ENCODE assay signal across 1 cellular context in the genomic region with DNA sequence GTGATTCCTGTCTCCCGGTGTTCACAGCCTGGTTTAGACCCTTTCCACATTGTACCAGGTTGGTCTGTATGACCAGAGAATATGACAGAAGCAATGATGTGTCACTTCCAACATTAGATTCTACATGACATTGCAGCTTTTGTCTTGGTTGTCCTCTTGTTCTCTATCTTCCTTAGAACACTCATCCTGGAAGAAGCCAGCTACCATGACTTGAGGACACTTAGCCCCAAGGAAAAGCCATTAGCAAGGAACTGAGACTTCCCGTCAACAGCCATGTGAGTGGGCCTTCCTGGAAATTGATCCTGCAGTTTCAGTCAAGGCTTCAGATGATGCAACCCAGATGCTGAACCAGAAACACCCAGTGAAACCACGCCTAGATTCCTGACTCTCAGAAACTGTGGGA.
A peak's percentile ranks its signal among the peaks of the same experiment; 100 is the strongest.
TF ChIP-seq lines count a peak whose summit lies in the region.

No MANE protein-coding gene starts in this region.

TF ChIP-seq in HepG2, 621 proteins besides CTCF, POLR2A, EP300 and RAD21 (continued from another document and continues in another):
- TF ChIP-seq, protein P1, sequence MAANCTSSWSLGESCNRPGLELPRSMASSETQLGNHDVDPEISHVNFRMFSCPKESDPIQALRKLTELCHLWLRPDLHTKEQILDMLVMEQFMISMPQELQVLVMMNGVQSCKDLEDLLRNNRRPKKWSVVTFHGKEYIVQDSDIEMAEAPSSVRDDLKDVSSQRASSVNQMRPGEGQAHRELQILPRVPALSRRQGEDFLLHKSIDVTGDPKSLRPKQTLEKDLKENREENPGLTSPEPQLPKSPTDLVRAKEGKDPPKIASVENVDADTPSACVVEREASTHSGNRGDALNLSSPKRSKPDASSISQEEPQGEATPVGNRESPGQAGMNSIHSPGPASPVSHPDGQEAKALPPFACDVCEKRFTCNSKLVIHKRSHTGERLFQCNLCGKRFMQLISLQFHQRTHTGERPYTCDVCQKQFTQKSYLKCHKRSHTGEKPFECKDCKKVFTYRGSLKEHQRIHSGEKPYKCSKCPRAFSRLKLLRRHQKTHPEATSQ (CRISPR knock-in tag; IDR thresholded peaks at IDR 0.05; ENCODE audit: borderline replicate concordance), result no peak
- no peak for TF ChIP-seq TEAD2 (CRISPR knock-in tag; IDR thresholded peaks at IDR 0.05)
- TF ChIP-seq ZNF556 (CRISPR knock-in tag; IDR thresholded peaks at IDR 0.05; ENCODE audit: borderline replicate concordance), result no peak
- no peak for TF ChIP-seq ADNP (CRISPR knock-in tag; IDR thresholded peaks at IDR 0.05)
- TF ChIP-seq FOSL1 (CRISPR knock-in tag; IDR thresholded peaks at IDR 0.05; ENCODE audit: borderline replicate concordance), result no peak
- TF ChIP-seq, protein P2, sequence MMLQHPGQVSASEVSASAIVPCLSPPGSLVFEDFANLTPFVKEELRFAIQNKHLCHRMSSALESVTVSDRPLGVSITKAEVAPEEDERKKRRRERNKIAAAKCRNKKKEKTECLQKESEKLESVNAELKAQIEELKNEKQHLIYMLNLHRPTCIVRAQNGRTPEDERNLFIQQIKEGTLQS (CRISPR knock-in tag; IDR thresholded peaks at IDR 0.05), result peak; percentile 61; the same call in 1 of the 2 replicates
- TF ChIP-seq PRPF4 (IDR thresholded peaks at IDR 0.05; ENCODE audit: low read depth, low read length, poor library complexity, severe bottlenecking), result no peak
- no peak for TF ChIP-seq MIXL1 (CRISPR knock-in tag; IDR thresholded peaks at IDR 0.05)
- TF ChIP-seq, protein P3, sequence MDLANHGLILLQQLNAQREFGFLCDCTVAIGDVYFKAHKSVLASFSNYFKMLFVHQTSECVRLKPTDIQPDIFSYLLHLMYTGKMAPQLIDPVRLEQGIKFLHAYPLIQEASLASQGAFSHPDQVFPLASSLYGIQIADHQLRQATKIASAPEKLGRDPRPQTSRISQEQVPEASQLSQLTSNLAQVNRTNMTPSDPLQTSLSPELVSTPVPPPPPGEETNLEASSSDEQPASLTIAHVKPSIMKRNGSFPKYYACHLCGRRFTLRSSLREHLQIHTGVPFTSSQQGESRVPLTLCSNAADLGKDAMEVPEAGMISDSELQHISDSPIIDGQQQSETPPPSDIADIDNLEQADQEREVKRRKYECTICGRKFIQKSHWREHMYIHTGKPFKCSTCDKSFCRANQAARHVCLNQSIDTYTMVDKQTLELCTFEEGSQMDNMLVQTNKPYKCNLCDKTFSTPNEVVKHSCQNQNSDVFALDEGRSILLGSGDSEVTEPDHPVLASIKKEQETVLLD (CRISPR knock-in tag; IDR thresholded peaks at IDR 0.05; ENCODE audit: low read depth), result no peak
- TF ChIP-seq TBP (CRISPR knock-in tag; IDR thresholded peaks at IDR 0.05), result no peak
- no peak for TF ChIP-seq ZNF10 (CRISPR knock-in tag; IDR thresholded peaks at IDR 0.05; ENCODE audit: borderline replicate concordance, low read depth)
- no peak for TF ChIP-seq MAF1 (CRISPR knock-in tag; IDR thresholded peaks at IDR 0.05; ENCODE audit: borderline replicate concordance)
- TF ChIP-seq SSRP1 (CRISPR knock-in tag; IDR thresholded peaks at IDR 0.05), result 0 out of 2 replicates have a peak, but pooled peaks have one; percentile 69
- no peak for TF ChIP-seq ZC3H13 (CRISPR knock-in tag; IDR thresholded peaks at IDR 0.05)
- TF ChIP-seq HNRNPL (IDR thresholded peaks at IDR 0.05; ENCODE audit: low read depth, low read length), result no peak
- TF ChIP-seq GATAD2A (CRISPR knock-in tag; IDR thresholded peaks at IDR 0.05), result peak; percentile 85
- TF ChIP-seq ZNF768 (CRISPR knock-in tag; IDR thresholded peaks at IDR 0.05), result no peak
- no peak for TF ChIP-seq ZNF773 (CRISPR knock-in tag; IDR thresholded peaks at IDR 0.05; ENCODE audit: borderline replicate concordance)
- 0 out of 2 replicates have a peak, but pooled peaks have one; percentile 15 for TF ChIP-seq SMAD3 (CRISPR knock-in tag; IDR thresholded peaks at IDR 0.05)
- TF ChIP-seq, protein P4, sequence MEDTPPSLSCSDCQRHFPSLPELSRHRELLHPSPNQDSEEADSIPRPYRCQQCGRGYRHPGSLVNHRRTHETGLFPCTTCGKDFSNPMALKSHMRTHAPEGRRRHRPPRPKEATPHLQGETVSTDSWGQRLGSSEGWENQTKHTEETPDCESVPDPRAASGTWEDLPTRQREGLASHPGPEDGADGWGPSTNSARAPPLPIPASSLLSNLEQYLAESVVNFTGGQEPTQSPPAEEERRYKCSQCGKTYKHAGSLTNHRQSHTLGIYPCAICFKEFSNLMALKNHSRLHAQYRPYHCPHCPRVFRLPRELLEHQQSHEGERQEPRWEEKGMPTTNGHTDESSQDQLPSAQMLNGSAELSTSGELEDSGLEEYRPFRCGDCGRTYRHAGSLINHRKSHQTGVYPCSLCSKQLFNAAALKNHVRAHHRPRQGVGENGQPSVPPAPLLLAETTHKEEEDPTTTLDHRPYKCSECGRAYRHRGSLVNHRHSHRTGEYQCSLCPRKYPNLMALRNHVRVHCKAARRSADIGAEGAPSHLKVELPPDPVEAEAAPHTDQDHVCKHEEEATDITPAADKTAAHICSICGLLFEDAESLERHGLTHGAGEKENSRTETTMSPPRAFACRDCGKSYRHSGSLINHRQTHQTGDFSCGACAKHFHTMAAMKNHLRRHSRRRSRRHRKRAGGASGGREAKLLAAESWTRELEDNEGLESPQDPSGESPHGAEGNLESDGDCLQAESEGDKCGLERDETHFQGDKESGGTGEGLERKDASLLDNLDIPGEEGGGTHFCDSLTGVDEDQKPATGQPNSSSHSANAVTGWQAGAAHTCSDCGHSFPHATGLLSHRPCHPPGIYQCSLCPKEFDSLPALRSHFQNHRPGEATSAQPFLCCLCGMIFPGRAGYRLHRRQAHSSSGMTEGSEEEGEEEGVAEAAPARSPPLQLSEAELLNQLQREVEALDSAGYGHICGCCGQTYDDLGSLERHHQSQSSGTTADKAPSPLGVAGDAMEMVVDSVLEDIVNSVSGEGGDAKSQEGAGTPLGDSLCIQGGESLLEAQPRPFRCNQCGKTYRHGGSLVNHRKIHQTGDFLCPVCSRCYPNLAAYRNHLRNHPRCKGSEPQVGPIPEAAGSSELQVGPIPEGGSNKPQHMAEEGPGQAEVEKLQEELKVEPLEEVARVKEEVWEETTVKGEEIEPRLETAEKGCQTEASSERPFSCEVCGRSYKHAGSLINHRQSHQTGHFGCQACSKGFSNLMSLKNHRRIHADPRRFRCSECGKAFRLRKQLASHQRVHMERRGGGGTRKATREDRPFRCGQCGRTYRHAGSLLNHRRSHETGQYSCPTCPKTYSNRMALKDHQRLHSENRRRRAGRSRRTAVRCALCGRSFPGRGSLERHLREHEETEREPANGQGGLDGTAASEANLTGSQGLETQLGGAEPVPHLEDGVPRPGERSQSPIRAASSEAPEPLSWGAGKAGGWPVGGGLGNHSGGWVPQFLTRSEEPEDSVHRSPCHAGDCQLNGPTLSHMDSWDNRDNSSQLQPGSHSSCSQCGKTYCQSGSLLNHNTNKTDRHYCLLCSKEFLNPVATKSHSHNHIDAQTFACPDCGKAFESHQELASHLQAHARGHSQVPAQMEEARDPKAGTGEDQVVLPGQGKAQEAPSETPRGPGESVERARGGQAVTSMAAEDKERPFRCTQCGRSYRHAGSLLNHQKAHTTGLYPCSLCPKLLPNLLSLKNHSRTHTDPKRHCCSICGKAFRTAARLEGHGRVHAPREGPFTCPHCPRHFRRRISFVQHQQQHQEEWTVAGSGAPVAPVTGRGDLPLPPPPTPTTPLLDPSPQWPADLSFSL (CRISPR knock-in tag; IDR thresholded peaks at IDR 0.05), result no peak
- TF ChIP-seq MEF2D (CRISPR knock-in tag; IDR thresholded peaks at IDR 0.05), result no peak
- TF ChIP-seq ZNF839 (CRISPR knock-in tag; IDR thresholded peaks at IDR 0.05; ENCODE audit: borderline replicate concordance), result no peak
- TF ChIP-seq NFKB2 (CRISPR knock-in tag; IDR thresholded peaks at IDR 0.05; ENCODE audit: borderline replicate concordance), result no peak
- TF ChIP-seq ZNF468 (CRISPR knock-in tag; IDR thresholded peaks at IDR 0.05), result no peak
- TF ChIP-seq, protein P5, sequence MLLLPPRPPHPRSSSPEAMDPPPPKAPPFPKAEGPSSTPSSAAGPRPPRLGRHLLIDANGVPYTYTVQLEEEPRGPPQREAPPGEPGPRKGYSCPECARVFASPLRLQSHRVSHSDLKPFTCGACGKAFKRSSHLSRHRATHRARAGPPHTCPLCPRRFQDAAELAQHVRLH (CRISPR knock-in tag; IDR thresholded peaks at IDR 0.05; ENCODE audit: borderline replicate concordance, low read depth), result no peak
- no peak for TF ChIP-seq ZFP36L2 (CRISPR knock-in tag; IDR thresholded peaks at IDR 0.05)
- TF ChIP-seq KLF12 (CRISPR knock-in tag; IDR thresholded peaks at IDR 0.05; ENCODE audit: borderline replicate concordance), result no peak
- no peak for TF ChIP-seq MED8 (CRISPR knock-in tag; IDR thresholded peaks at IDR 0.05; ENCODE audit: insufficient replicate concordance)
- no peak for TF ChIP-seq CCAR2 (optimal IDR thresholded peaks at IDR 0.05; ENCODE audit: low read depth, low read length)
- no peak for TF ChIP-seq SOX13 (IDR thresholded peaks at IDR 0.05)
- peak in 1 of 2 experiments; percentile 30; a peak in 1 of 4 replicates for TF ChIP-seq SOX13 (CRISPR knock-in tag; conservative IDR thresholded peaks at IDR 0.05 in 1 of 2, IDR thresholded peaks at IDR 0.05 in 1 of 2)
- TF ChIP-seq GZF1 (CRISPR knock-in tag; IDR thresholded peaks at IDR 0.05), result no peak
- TF ChIP-seq ELF3 (CRISPR knock-in tag; IDR thresholded peaks at IDR 0.05), result no peak
- no peak for TF ChIP-seq FOXM1 (CRISPR knock-in tag; IDR thresholded peaks at IDR 0.05)
- no peak for TF ChIP-seq ATF7-NPFF (CRISPR knock-in tag; IDR thresholded peaks at IDR 0.05; ENCODE audit: low read depth)
- TF ChIP-seq, protein P6, sequence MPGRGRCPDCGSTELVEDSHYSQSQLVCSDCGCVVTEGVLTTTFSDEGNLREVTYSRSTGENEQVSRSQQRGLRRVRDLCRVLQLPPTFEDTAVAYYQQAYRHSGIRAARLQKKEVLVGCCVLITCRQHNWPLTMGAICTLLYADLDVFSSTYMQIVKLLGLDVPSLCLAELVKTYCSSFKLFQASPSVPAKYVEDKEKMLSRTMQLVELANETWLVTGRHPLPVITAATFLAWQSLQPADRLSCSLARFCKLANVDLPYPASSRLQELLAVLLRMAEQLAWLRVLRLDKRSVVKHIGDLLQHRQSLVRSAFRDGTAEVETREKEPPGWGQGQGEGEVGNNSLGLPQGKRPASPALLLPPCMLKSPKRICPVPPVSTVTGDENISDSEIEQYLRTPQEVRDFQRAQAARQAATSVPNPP (CRISPR knock-in tag; IDR thresholded peaks at IDR 0.05), result no peak
- TF ChIP-seq ZNF569 (CRISPR knock-in tag; IDR thresholded peaks at IDR 0.05; ENCODE audit: borderline replicate concordance), result no peak
- TF ChIP-seq SKI (IDR thresholded peaks at IDR 0.05; ENCODE audit: partially characterized antibody), result no peak
- no peak for TF ChIP-seq CENPX (CRISPR knock-in tag; IDR thresholded peaks at IDR 0.05)
- no peak for TF ChIP-seq ZNF17 (CRISPR knock-in tag; IDR thresholded peaks at IDR 0.05)
- TF ChIP-seq, protein P7, sequence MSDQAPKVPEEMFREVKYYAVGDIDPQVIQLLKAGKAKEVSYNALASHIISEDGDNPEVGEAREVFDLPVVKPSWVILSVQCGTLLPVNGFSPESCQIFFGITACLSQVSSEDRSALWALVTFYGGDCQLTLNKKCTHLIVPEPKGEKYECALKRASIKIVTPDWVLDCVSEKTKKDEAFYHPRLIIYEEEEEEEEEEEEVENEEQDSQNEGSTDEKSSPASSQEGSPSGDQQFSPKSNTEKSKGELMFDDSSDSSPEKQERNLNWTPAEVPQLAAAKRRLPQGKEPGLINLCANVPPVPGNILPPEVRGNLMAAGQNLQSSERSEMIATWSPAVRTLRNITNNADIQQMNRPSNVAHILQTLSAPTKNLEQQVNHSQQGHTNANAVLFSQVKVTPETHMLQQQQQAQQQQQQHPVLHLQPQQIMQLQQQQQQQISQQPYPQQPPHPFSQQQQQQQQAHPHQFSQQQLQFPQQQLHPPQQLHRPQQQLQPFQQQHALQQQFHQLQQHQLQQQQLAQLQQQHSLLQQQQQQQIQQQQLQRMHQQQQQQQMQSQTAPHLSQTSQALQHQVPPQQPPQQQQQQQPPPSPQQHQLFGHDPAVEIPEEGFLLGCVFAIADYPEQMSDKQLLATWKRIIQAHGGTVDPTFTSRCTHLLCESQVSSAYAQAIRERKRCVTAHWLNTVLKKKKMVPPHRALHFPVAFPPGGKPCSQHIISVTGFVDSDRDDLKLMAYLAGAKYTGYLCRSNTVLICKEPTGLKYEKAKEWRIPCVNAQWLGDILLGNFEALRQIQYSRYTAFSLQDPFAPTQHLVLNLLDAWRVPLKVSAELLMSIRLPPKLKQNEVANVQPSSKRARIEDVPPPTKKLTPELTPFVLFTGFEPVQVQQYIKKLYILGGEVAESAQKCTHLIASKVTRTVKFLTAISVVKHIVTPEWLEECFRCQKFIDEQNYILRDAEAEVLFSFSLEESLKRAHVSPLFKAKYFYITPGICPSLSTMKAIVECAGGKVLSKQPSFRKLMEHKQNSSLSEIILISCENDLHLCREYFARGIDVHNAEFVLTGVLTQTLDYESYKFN (CRISPR knock-in tag; conservative IDR thresholded peaks at IDR 0.05), result no peak
- TF ChIP-seq, protein P8, sequence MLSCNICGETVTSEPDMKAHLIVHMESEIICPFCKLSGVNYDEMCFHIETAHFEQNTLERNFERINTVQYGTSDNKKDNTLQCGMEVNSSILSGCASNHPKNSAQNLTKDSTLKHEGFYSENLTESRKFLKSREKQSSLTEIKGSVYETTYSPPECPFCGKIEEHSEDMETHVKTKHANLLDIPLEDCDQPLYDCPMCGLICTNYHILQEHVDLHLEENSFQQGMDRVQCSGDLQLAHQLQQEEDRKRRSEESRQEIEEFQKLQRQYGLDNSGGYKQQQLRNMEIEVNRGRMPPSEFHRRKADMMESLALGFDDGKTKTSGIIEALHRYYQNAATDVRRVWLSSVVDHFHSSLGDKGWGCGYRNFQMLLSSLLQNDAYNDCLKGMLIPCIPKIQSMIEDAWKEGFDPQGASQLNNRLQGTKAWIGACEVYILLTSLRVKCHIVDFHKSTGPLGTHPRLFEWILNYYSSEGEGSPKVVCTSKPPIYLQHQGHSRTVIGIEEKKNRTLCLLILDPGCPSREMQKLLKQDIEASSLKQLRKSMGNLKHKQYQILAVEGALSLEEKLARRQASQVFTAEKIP (CRISPR knock-in tag; IDR thresholded peaks at IDR 0.05; ENCODE audit: borderline replicate concordance), result no peak
- TF ChIP-seq ZNF331 (CRISPR knock-in tag; IDR thresholded peaks at IDR 0.05), result 0 out of 2 replicates have a peak, but pooled peaks have one; percentile 27
- TF ChIP-seq ESRRA (CRISPR knock-in tag; IDR thresholded peaks at IDR 0.05; ENCODE audit: low read depth), result no peak
- TF ChIP-seq, protein P9, sequence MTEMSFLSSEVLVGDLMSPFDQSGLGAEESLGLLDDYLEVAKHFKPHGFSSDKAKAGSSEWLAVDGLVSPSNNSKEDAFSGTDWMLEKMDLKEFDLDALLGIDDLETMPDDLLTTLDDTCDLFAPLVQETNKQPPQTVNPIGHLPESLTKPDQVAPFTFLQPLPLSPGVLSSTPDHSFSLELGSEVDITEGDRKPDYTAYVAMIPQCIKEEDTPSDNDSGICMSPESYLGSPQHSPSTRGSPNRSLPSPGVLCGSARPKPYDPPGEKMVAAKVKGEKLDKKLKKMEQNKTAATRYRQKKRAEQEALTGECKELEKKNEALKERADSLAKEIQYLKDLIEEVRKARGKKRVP (CRISPR knock-in tag; IDR thresholded peaks at IDR 0.05), result peak in 1 of 2 experiments; percentile 98; a peak in 2 of 4 replicates
- TF ChIP-seq ZBTB1 (CRISPR knock-in tag; IDR thresholded peaks at IDR 0.05; ENCODE audit: borderline replicate concordance), result no peak
- no peak for TF ChIP-seq HDAC1 (CRISPR knock-in tag; IDR thresholded peaks at IDR 0.05)
- no peak for TF ChIP-seq EHMT2 (IDR thresholded peaks at IDR 0.05; ENCODE audit: borderline replicate concordance, low read depth, low read length)
- TF ChIP-seq ERF (CRISPR knock-in tag; IDR thresholded peaks at IDR 0.05), result no peak
- no peak for TF ChIP-seq MIER3 (CRISPR knock-in tag; IDR thresholded peaks at IDR 0.05; ENCODE audit: borderline replicate concordance)
- no peak for TF ChIP-seq ZNF317 (CRISPR knock-in tag; IDR thresholded peaks at IDR 0.05)
- TF ChIP-seq RARA (CRISPR knock-in tag; IDR thresholded peaks at IDR 0.05), result no peak
- peak; percentile 32; the same call in 1 of the 2 replicates for TF ChIP-seq THAP11 (CRISPR knock-in tag; IDR thresholded peaks at IDR 0.05)
